ENCODE assay signal across 18 cellular contexts in genomic region chr12:52015393-52016081, GRCh38. TPM values are rescaled to one million over a fixed set of nuclear protein-coding genes. Genes with fewer than 3 reads are reported as not detected.
DNase-seq lines count a peak whose midpoint lies in the region; ATAC-seq, FAIRE-seq and TF ChIP-seq lines count a peak whose summit lies in the region.
"Had no signal": no experiment of that assay in that cellular context is flagged by ENCODE, and none has a peak within 500 bp of the region (broad histone marks: within the 10 kb centered on the region; RNA-seq: fewer than 3 reads in every experiment).

No MANE protein-coding gene starts in this region.

- H3K36me3 ChIP-seq in BLaER1: peaks cover 45% of the 10 kb centered on the region
- H3K36me3 ChIP-seq in HUES64 (ENCODE audit: insufficient read depth, low read length): peaks cover 3% of the 10 kb centered on the region; the same call in 1 of the 2 replicates
- no peaks in the 10 kb centered on the region; a peak in 1 of 8 replicates for H3K36me3 ChIP-seq in H1 (ENCODE audit: control insufficient read depth in 2 of 4, insufficient read depth in 4 of 4, low read length in 3 of 4)
- peaks cover 0 to 40% (median 5%) of the 10 kb centered on the region in 3 experiments for H3K36me3 ChIP-seq in naive thymus-derived CD4-positive, alpha-beta T cell (ENCODE audit: control insufficient read depth in 2 of 3, insufficient read depth in 3 of 3, low read length in 3 of 3)
- H3K36me3 ChIP-seq: gastrocnemius medialis had no signal

- no peak overlapping the region for H4K91ac ChIP-seq in H1 (replicated peaks; ENCODE audit: insufficient read length, low read length)

- no peak for TF ChIP-seq EP300 in H1 (IDR thresholded peaks at IDR 0.05; ENCODE audit: borderline replicate concordance in 1 of 2, low read depth in 2 of 2, low read length in 2 of 2)

- 76% methylated on average over 14 of the region's 14 CpGs for WGBS in HUES64
- WGBS in H1 (ENCODE audit: extremely low coverage in 1 of 2, insufficient coverage in 1 of 2, insufficient read length in 1 of 2, insufficient replicate concordance in 2 of 2, low coverage in 1 of 2, low lambda C conversion rate in 2 of 2, missing lambda C conversion rate in 1 of 2), 2 experiments: 86% methylated on average over 10 of the region's 14 CpGs; no CpG with 5 or more reads in 1 of the 2 experiments

- H3K9me3 ChIP-seq in BLaER1 (no peaks in the 10 kb centered on the region), HUES64 (ENCODE audit: insufficient read depth, low read depth, low read length) (no peaks in the 10 kb centered on the region), H1 (ENCODE audit: insufficient read depth in 2 of 2, low read depth in 1 of 2, low read length in 1 of 2) (no peaks in the 10 kb centered on the region)
- peaks cover 0 to 3% (median 0%) of the 10 kb centered on the region in 3 experiments for H3K9me3 ChIP-seq in naive thymus-derived CD4-positive, alpha-beta T cell (ENCODE audit: control insufficient read depth in 2 of 3, low read length in 3 of 3)
- H3K9me3 ChIP-seq: gastrocnemius medialis, Peyer's patch, vagina had no signal

- no peak overlapping the region for H3K56ac ChIP-seq in H1 (replicated peaks; ENCODE audit: insufficient read length, low read depth, low read length)

- H3K4me2 ChIP-seq in BLaER1 (peak overlapping the region; percentile 72), H1 (ENCODE audit: insufficient read depth in 1 of 2, low read depth in 2 of 2, low read length in 2 of 2) (peak overlapping the region; percentile 38 to 74)

- H3K79me2 ChIP-seq in H1 (ENCODE audit: control insufficient read depth in 1 of 2, insufficient read depth in 2 of 2, low read length in 2 of 2): no peaks in the 10 kb centered on the region

- H3K9me3 Mint-ChIP-seq in naive thymus-derived CD4-positive, alpha-beta T cell: peaks cover 0 to 7% (median 0%) of the 10 kb centered on the region in 11 donors
- H3K9me3 Mint-ChIP-seq: nephron; stimulated activated naive CD8-positive, alpha-beta T cell treated with anti-CD3 and anti-CD28 coated beads, Interleukin-15, Interleukin-2, amounts not matched to agents 100 ng/mL and 50 ng/mL, for 24 hours had no signal

- no peaks in the 10 kb centered on the region for H3K79me1 ChIP-seq in H1 (ENCODE audit: low read depth, low read length)

- H2BK15ac ChIP-seq in H1 (ENCODE audit: low read length): peak overlapping the region; percentile 31; the same call in 1 of the 2 replicates

- no peak overlapping the region for H2AFZ ChIP-seq in H1 (ENCODE audit: low read length)

- peaks cover 58% of the 10 kb centered on the region for H3K4me1 ChIP-seq in BLaER1
- H3K4me1 ChIP-seq in HUES64 (ENCODE audit: insufficient read depth, low read length): peaks cover 9% of the 10 kb centered on the region
- H3K4me1 ChIP-seq in H1 (replicated peaks in 1 of 4; ENCODE audit: control insufficient read depth in 3 of 4, insufficient read depth in 4 of 4, low read length in 3 of 4): peaks cover 5 to 27% (median 16%) of the 10 kb centered on the region in 4 experiments
- no peaks in the 10 kb centered on the region for H3K4me1 ChIP-seq in naive thymus-derived CD4-positive, alpha-beta T cell (ENCODE audit: control insufficient read depth in 2 of 2, insufficient read depth in 2 of 2, low read length in 2 of 2)

- H4K20me1 ChIP-seq in BLaER1 (no peaks in the 10 kb centered on the region), H1 (replicated peaks in 1 of 2; ENCODE audit: control insufficient read depth in 1 of 2, insufficient read depth in 2 of 2, low read length in 2 of 2) (peaks cover 0 to 3% of the 10 kb centered on the region in 2 experiments)

- H3K23me2 ChIP-seq in H1 (ENCODE audit: low read depth, low read length): no peaks in the 10 kb centered on the region; the same call in 1 of the 2 replicates

- H3K4ac ChIP-seq in H1 (replicated peaks; ENCODE audit: insufficient read length, low read depth, low read length): no peak overlapping the region

- peaks cover 6 to 9% (median 7%) of the 10 kb centered on the region in 7 donors for H3K4me1 Mint-ChIP-seq in naive thymus-derived CD4-positive, alpha-beta T cell

- peak; percentile 5 for ATAC-seq in naive thymus-derived CD4-positive, alpha-beta T cell
- ATAC-seq in GM21529 (IDR thresholded peaks at IDR 0.05; ENCODE audit: unreplicated experiment) (no peak), HG03460 (IDR thresholded peaks at IDR 0.05; ENCODE audit: unreplicated experiment) (no peak)
- ATAC-seq: gastrocnemius medialis had no signal

- no peak overlapping the region for H4K8ac ChIP-seq in H1 (ENCODE audit: extremely low read depth, insufficient read depth, low read length)

- DNase-seq in H1 (ENCODE audit: low read depth in 1 of 2, low spot score in 2 of 2) (no peak), DMS153 treated with DMSO at 0.1 percent for 48 hours (lab: John Stamatoyannopoulos, UW; ENCODE audit: unreplicated experiment) (no peak), NCI-H1092 (lab: John Stamatoyannopoulos, UW) (no peak)
- DNase-seq in naive thymus-derived CD4-positive, alpha-beta T cell: peak in 1 of 9 donors; percentile 20
- DNase-seq: activated CD4-positive, alpha-beta T cell treated with anti-CD3 and anti-CD28 coated beads for 4 hours; gastrocnemius medialis; NCI-H82; Peyer's patch had no signal

- peak overlapping the region; percentile 59 for H3K27ac ChIP-seq in BLaER1
- no peak overlapping the region for H3K27ac ChIP-seq in HUES64 (ENCODE audit: low read depth, low read length)
- no peak overlapping the region for H3K27ac ChIP-seq in H1 (ENCODE audit: low read depth, low read length)
- H3K27ac ChIP-seq in naive thymus-derived CD4-positive, alpha-beta T cell (ENCODE audit: low read depth, low read length): no peak overlapping the region
- H3K27ac ChIP-seq: coronary artery, gastrocnemius medialis, Peyer's patch, SK-N-MC, vagina had no signal

- peak overlapping the region in 5 of 9 donors; percentile 1 to 52 (median 17) for H3K27ac Mint-ChIP-seq in naive thymus-derived CD4-positive, alpha-beta T cell
- H3K27ac Mint-ChIP-seq: stimulated activated naive CD8-positive, alpha-beta T cell treated with anti-CD3 and anti-CD28 coated beads, Interleukin-15, Interleukin-2, amounts not matched to agents 100 ng/mL and 50 ng/mL, for 24 hours had no signal

- H3K36me3 Mint-ChIP-seq in naive thymus-derived CD4-positive, alpha-beta T cell: peaks cover 0 to 41% (median 11%) of the 10 kb centered on the region in 5 donors

- TF ChIP-seq CTCF in H1 (IDR thresholded peaks at IDR 0.05; ENCODE audit: control extremely low read depth in 1 of 3, insufficient read depth in 1 of 3, low read depth in 1 of 3, low read length in 3 of 3): no peak

- intact Hi-C loops in naive thymus-derived CD4-positive, alpha-beta T cell (cut with micrococcal nuclease): no loop called here

- peak overlapping the region in 1 of 10 donors; percentile 29 for H3K4me3 Mint-ChIP-seq in naive thymus-derived CD4-positive, alpha-beta T cell
- H3K4me3 Mint-ChIP-seq: nephron; stimulated activated naive CD8-positive, alpha-beta T cell treated with anti-CD3 and anti-CD28 coated beads, Interleukin-15, Interleukin-2, amounts not matched to agents 100 ng/mL and 50 ng/mL, for 24 hours had no signal

- H3K9ac ChIP-seq in BLaER1 (0 out of 2 replicates have a peak overlapping the region, but pooled peaks have one; percentile 55), HUES64 (ENCODE audit: low read depth, low read length) (no peak overlapping the region), H1 (replicated peaks in 1 of 4; ENCODE audit: extremely low read depth in 1 of 4, low read depth in 3 of 4, low read length in 3 of 4) (no peak overlapping the region)

- H3K23ac ChIP-seq in H1 (ENCODE audit: insufficient read length): no peak overlapping the region

- H2AK5ac ChIP-seq in H1 (ENCODE audit: low read depth, low read length): 0 out of 2 replicates have a peak overlapping the region, but pooled peaks have one; percentile 39

- H2BK20ac ChIP-seq in H1 (ENCODE audit: low read length): no peak overlapping the region

- no peak overlapping the region for H2BK120ac ChIP-seq in H1 (replicated peaks; ENCODE audit: low read depth, low read length)

- POLR2A ChIA-PET in H1 (lab: Charles Lee; ENCODE audit: partially characterized antibody): interaction anchor here (1.1 to 4.3 kb wide), 2 partner anchors 10 kb away, joined by 3 to 31 read pairs; partner anchors contain the start of gene TAMALIN
- POLR2A ChIA-PET in naive thymus-derived CD4-positive, alpha-beta T cell (lab: Charles Lee): interaction anchor here (0.5 to 1.0 kb wide), 3 partner anchors 8 to 23 kb away, joined by 3 to 4 read pairs (median 3); no protein-coding TSS in a partner anchor

- FAIRE-seq in H1 (lab: Jason Lieb, UNC): no peak

- no peak overlapping the region for H2BK5ac ChIP-seq in H1 (ENCODE audit: low read depth, low read length)

- no peak overlapping the region for H2BK12ac ChIP-seq in H1 (ENCODE audit: low read depth, low read length)

- H3K4me3 ChIP-seq in BLaER1 (no peak overlapping the region), HUES64 (ENCODE audit: low read length) (peak overlapping the region; percentile 44; the same call in 1 of the 2 replicates), H1 (ENCODE audit: extremely low read depth in 1 of 4, insufficient read depth in 2 of 4, low read depth in 3 of 4, low read length in 4 of 4) (peak overlapping the region in 1 of 4 experiments; percentile 49; a peak in 2 of 8 replicates)
- H3K4me3 ChIP-seq in naive thymus-derived CD4-positive, alpha-beta T cell (ENCODE audit: low read length): no peak overlapping the region
- H3K4me3 ChIP-seq: coronary artery, gastrocnemius medialis, lung, Peyer's patch, SK-N-MC, vagina had no signal

- H3K27me3 ChIP-seq in BLaER1 (no peaks in the 10 kb centered on the region), HUES64 (ENCODE audit: insufficient read depth, low read length) (peaks cover 42% of the 10 kb centered on the region), H1 (replicated peaks in 1 of 4; ENCODE audit: control insufficient read depth in 3 of 4, extremely low read depth in 1 of 4, insufficient read depth in 3 of 4, low read length in 3 of 4) (peaks cover 1 to 46% (median 24%) of the 10 kb centered on the region in 4 experiments)
- H3K27me3 ChIP-seq in naive thymus-derived CD4-positive, alpha-beta T cell (ENCODE audit: control insufficient read depth in 2 of 2, insufficient read depth in 2 of 2, low read length in 2 of 2): no peaks in the 10 kb centered on the region
- H3K27me3 ChIP-seq: gastrocnemius medialis, Peyer's patch, vagina had no signal

- no peak overlapping the region for H4K5ac ChIP-seq in H1 (ENCODE audit: insufficient read length, low read depth, low read length)

- no peak overlapping the region for H3K18ac ChIP-seq in H1 (ENCODE audit: extremely low read depth, low read length)

- peaks cover 0 to 7% (median 0%) of the 10 kb centered on the region in 5 donors for H3K27me3 Mint-ChIP-seq in naive thymus-derived CD4-positive, alpha-beta T cell
- H3K27me3 Mint-ChIP-seq: stimulated activated naive CD8-positive, alpha-beta T cell treated with anti-CD3 and anti-CD28 coated beads, Interleukin-15, Interleukin-2, amounts not matched to agents 100 ng/mL and 50 ng/mL, for 24 hours had no signal

- TF ChIP-seq RAD21 in H1 (IDR thresholded peaks at IDR 0.05 in 1 of 2, conservative IDR thresholded peaks at IDR 0.05 in 1 of 2; ENCODE audit: low read depth in 2 of 2, low read length in 2 of 2): no peak

- CTCF ChIA-PET in H1 (lab: Charles Lee; ENCODE audit: partially characterized antibody): interaction anchor here (1.2 to 38.2 kb wide), 6 partner anchors 9 to 51 kb away, joined by 3 to 1249 read pairs (median 514); partner anchors contain the start of genes ATG101, NR4A1, SMIM41 and TAMALIN
- CTCF ChIA-PET in naive thymus-derived CD4-positive, alpha-beta T cell (lab: Charles Lee): interaction anchor here (0.6 to 13.0 kb wide), 4 partner anchors 6 to 236 kb away, joined by 3 to 316 read pairs (median 6); no protein-coding TSS in a partner anchor

- no peak for TF ChIP-seq POLR2A in H1 (IDR thresholded peaks at IDR 0.05; ENCODE audit: control extremely low read depth in 1 of 2, low read depth in 2 of 2, low read length in 2 of 2)

- no peak overlapping the region for H3K14ac ChIP-seq in H1 (ENCODE audit: insufficient read length)

RNA-seq across cellular contexts. Expression of gene TAMALIN, which starts 8.8 kb away (rescaled TPM):
- 3.0 TPM for polyA plus RNA-seq in HUES64 (2013, experiment 1 of 2)
- polyA plus RNA-seq in HUES64 (2013, experiment 2 of 2): 3.4 TPM
- 4.1 and 4.9 TPM in 2 replicates for total RNA-seq in H1 (2021; fragmentation: NEBNext Ultra II Directional; extraction: Animal tissue kit (Norgen Biotek cat#: 25700))
- polyA plus RNA-seq in H1 (2011; rRNA removed): 2.6 and 3.2 TPM in 2 replicates
- polyA plus RNA-seq in H1 (2011; cell fraction: cytosol; rRNA removed): 3.5 TPM
- polyA plus RNA-seq in H1 (2011; cell fraction: nucleus; rRNA removed): 4.6 TPM
- 3.1 to 5.3 TPM (median 5.1 TPM) in 4 replicates for polyA plus RNA-seq in H1 (2012, experiment 1 of 2)
- polyA plus RNA-seq in H1 (2012, experiment 2 of 2): 7.8 TPM
- 2.1 TPM for polyA plus RNA-seq in H1 (2013, experiment 1 of 2)
- 2.2 TPM for polyA plus RNA-seq in H1 (2013, experiment 2 of 2)
- 2.1 and 5.8 TPM in 2 replicates for polyA minus RNA-seq in H1 (2011; rRNA and poly(A)+ RNA removed)
- polyA minus RNA-seq in H1 (2011; cell fraction: cytosol; rRNA and poly(A)+ RNA removed): 4.4 TPM
- 6.3 TPM for polyA minus RNA-seq in H1 (2011; cell fraction: nucleus; rRNA and poly(A)+ RNA removed)
- total RNA-seq in naive thymus-derived CD4-positive, alpha-beta T cell: 100 to 1,000 TPM in 2 of 5 experiments, 10 to 100 TPM in 2, 1 to 10 TPM in 1; 5.6 to 501 (median 33.7) TPM
- polyA plus RNA-seq in naive thymus-derived CD4-positive, alpha-beta T cell: 1 to 10 TPM; 1.1 to 1.3 TPM

RNA-seq across cellular contexts. Expression of gene NR4A1, which starts 35.7 kb away (rescaled TPM):
- polyA plus RNA-seq in HUES64 (2013, experiment 1 of 2): 10.8 TPM
- polyA plus RNA-seq in HUES64 (2013, experiment 2 of 2): 15.4 TPM
- total RNA-seq in H1 (2021; fragmentation: NEBNext Ultra II Directional; extraction: Animal tissue kit (Norgen Biotek cat#: 25700)): 18.7 and 19.3 TPM in 2 replicates
- 23.3 and 36.0 TPM in 2 replicates for polyA plus RNA-seq in H1 (2011; rRNA removed)
- polyA plus RNA-seq in H1 (2011; cell fraction: cytosol; rRNA removed): 17.3 TPM
- 42.1 TPM for polyA plus RNA-seq in H1 (2011; cell fraction: nucleus; rRNA removed)
- 13.7 to 17.2 TPM (median 14.8 TPM) in 4 replicates for polyA plus RNA-seq in H1 (2012, experiment 1 of 2)
- polyA plus RNA-seq in H1 (2012, experiment 2 of 2): 12.5 TPM
- polyA plus RNA-seq in H1 (2013, experiment 1 of 2): 19.7 TPM
- polyA plus RNA-seq in H1 (2013, experiment 2 of 2): 19.0 TPM
- polyA minus RNA-seq in H1 (2011; rRNA and poly(A)+ RNA removed): 5.1 and 8.0 TPM in 2 replicates
- 14.5 TPM for polyA minus RNA-seq in H1 (2011; cell fraction: cytosol; rRNA and poly(A)+ RNA removed)
- polyA minus RNA-seq in H1 (2011; cell fraction: nucleus; rRNA and poly(A)+ RNA removed): 11.1 TPM
- 100 to 1,000 TPM in 2 of 5 experiments, 1 to 10 TPM in 1, under 1 TPM in 2; 0.89 to 279 (median 7.1) TPM for total RNA-seq in naive thymus-derived CD4-positive, alpha-beta T cell
- polyA plus RNA-seq in naive thymus-derived CD4-positive, alpha-beta T cell: 1 to 10 TPM in 1 of 2 donors, under 1 TPM in 1; 0.28 to 1.1 TPM

RNA-seq across cellular contexts. Expression of gene ATG101, which starts 54.2 kb away (rescaled TPM):
- polyA plus RNA-seq in HUES64 (2013, experiment 1 of 2): 25.8 TPM
- polyA plus RNA-seq in HUES64 (2013, experiment 2 of 2): 27.5 TPM
- 48.9 and 49.8 TPM in 2 replicates for total RNA-seq in H1 (2021; fragmentation: NEBNext Ultra II Directional; extraction: Animal tissue kit (Norgen Biotek cat#: 25700))
- 55.9 and 64.9 TPM in 2 replicates for polyA plus RNA-seq in H1 (2011; rRNA removed)
- polyA plus RNA-seq in H1 (2011; cell fraction: cytosol; rRNA removed): 105 TPM
- polyA plus RNA-seq in H1 (2011; cell fraction: nucleus; rRNA removed): 55.5 TPM
- polyA plus RNA-seq in H1 (2012, experiment 1 of 2): 46.4 to 65.2 TPM (median 63.9 TPM) in 4 replicates
- polyA plus RNA-seq in H1 (2012, experiment 2 of 2): 60.3 TPM
- polyA plus RNA-seq in H1 (2013, experiment 1 of 2): 25.2 TPM
- polyA plus RNA-seq in H1 (2013, experiment 2 of 2): 27.1 TPM
- 44.4 and 61.4 TPM in 2 replicates for polyA minus RNA-seq in H1 (2011; rRNA and poly(A)+ RNA removed)
- polyA minus RNA-seq in H1 (2011; cell fraction: cytosol; rRNA and poly(A)+ RNA removed): 20.8 TPM
- 15.7 TPM for polyA minus RNA-seq in H1 (2011; cell fraction: nucleus; rRNA and poly(A)+ RNA removed)
- 10 to 100 TPM; 20.7 to 39.7 (median 34.3) TPM for total RNA-seq in naive thymus-derived CD4-positive, alpha-beta T cell
- 10 to 100 TPM; 20.9 to 30.9 TPM for polyA plus RNA-seq in naive thymus-derived CD4-positive, alpha-beta T cell
